In genomic region chr10:111087968-111088505, GRCh38 we compare ENCODE assay signal across 21 cellular contexts. TPM values are rescaled to one million over a fixed set of nuclear protein-coding genes. Genes with fewer than 3 reads are reported as not detected.
DNase-seq lines count a peak whose midpoint lies in the region; ATAC-seq and TF ChIP-seq lines count a peak whose summit lies in the region.
"Had no signal": no experiment of that assay in that cellular context is flagged by ENCODE, and none has a peak within 500 bp of the region (broad histone marks: within the 10 kb centered on the region; RNA-seq: fewer than 3 reads in every experiment).

No MANE protein-coding gene starts in this region.

- no peak overlapping the region for H3K9ac ChIP-seq in endodermal cell (ENCODE audit: extremely low read depth, low read length, poor library complexity, severe bottlenecking)
- H3K9ac ChIP-seq: GM23248 had no signal

- H3K36me3 Mint-ChIP-seq in endodermal cell (ENCODE audit: low read depth) (no peaks in the 10 kb centered on the region), osteocyte (ENCODE audit: unreplicated experiment) (no peaks in the 10 kb centered on the region)
- H3K36me3 Mint-ChIP-seq: CD4-positive, alpha-beta memory T cell had no signal

- H3K4me3 Mint-ChIP-seq in endodermal cell (no peak overlapping the region), osteocyte (ENCODE audit: unreplicated experiment) (no peak overlapping the region)
- H3K4me3 Mint-ChIP-seq: CD4-positive, alpha-beta memory T cell had no signal

- no peaks in the 10 kb centered on the region for H3K9me3 ChIP-seq in endodermal cell (ENCODE audit: control insufficient read depth, low read length)
- H3K9me3 ChIP-seq in vagina: no peaks in the 10 kb centered on the region

- H3K27me3 ChIP-seq in endodermal cell (ENCODE audit: control insufficient read depth, insufficient read depth, low read length, poor library complexity, severe bottlenecking) (no peaks in the 10 kb centered on the region), vagina (no peaks in the 10 kb centered on the region)

- H3K4me1 ChIP-seq in endodermal cell (ENCODE audit: control insufficient read depth, insufficient read depth, low read length): no peaks in the 10 kb centered on the region
- H3K4me1 ChIP-seq in vagina: no peaks in the 10 kb centered on the region

- ATAC-seq in HG02870 (IDR thresholded peaks at IDR 0.05; ENCODE audit: unreplicated experiment): no peak

- H3K27ac ChIP-seq in coronary artery (no peak overlapping the region), endodermal cell (ENCODE audit: low read depth, low read length) (no peak overlapping the region), vagina (no peak overlapping the region)
- H3K27ac ChIP-seq: GM23248 had no signal

- H3K4me3 ChIP-seq in coronary artery: no peak overlapping the region
- H3K4me3 ChIP-seq in endodermal cell (ENCODE audit: low read length): no peak overlapping the region
- no peak overlapping the region for H3K4me3 ChIP-seq in vagina
- H3K4me3 ChIP-seq: GM23248 had no signal

- H3K4me1 Mint-ChIP-seq in endodermal cell (no peaks in the 10 kb centered on the region), osteocyte (ENCODE audit: unreplicated experiment) (no peaks in the 10 kb centered on the region)
- H3K4me1 Mint-ChIP-seq: CD4-positive, alpha-beta memory T cell had no signal

- intact Hi-C loops in vagina (cut with DNase I): no loop called here

- H3K9me3 Mint-ChIP-seq in endodermal cell (no peaks in the 10 kb centered on the region), osteocyte (ENCODE audit: unreplicated experiment) (no peaks in the 10 kb centered on the region)
- H3K9me3 Mint-ChIP-seq: CD4-positive, alpha-beta memory T cell had no signal

- TF ChIP-seq CTCF in coronary artery (IDR thresholded peaks at IDR 0.05) (no peak), endodermal cell (conservative IDR thresholded peaks at IDR 0.05) (no peak), osteocyte (IDR thresholded peaks at IDR 0.05) (no peak), vagina (IDR thresholded peaks at IDR 0.05) (no peak)

- TF ChIP-seq POLR2A in vagina (IDR thresholded peaks at IDR 0.05): no peak

- 75 to 95% methylated on average over 2 to 4 of the region's 4 CpGs for WGBS in endodermal cell (ENCODE audit: insufficient coverage in 1 of 2, insufficient read length in 1 of 2), 2 experiments

- H3K27ac Mint-ChIP-seq in endodermal cell (no peak overlapping the region), osteocyte (ENCODE audit: unreplicated experiment) (no peak overlapping the region)
- H3K27ac Mint-ChIP-seq: CD4-positive, alpha-beta memory T cell had no signal

- H3K36me3 ChIP-seq in endodermal cell (ENCODE audit: control insufficient read depth, insufficient read depth, low read length) (no peaks in the 10 kb centered on the region), vagina (no peaks in the 10 kb centered on the region)

- peak; percentile 67 for DNase-seq in coronary artery (ENCODE audit: low spot score)
- DNase-seq in endodermal cell: peak; percentile 29
- peak; percentile 64 for DNase-seq in osteocyte (ENCODE audit: extremely low spot score, unreplicated experiment)
- peak; percentile 49 to 54 for DNase-seq in vagina (ENCODE audit: extremely low spot score in 2 of 2)
- no peak for DNase-seq in NCI-H526 treated with DMSO at 0.1 percent for 48 hours (lab: John Stamatoyannopoulos, UW)
- no peak for DNase-seq in activated gamma-delta T cell (lab: John Stamatoyannopoulos, UW)
- DNase-seq: C1 segment of cervical spinal cord; Calu3; CD4-positive, alpha-beta memory T cell; COR-L47; DMS53; DMS79 treated with DMSO at 0.1 percent for 48 hours; GF-D8; GM23248; H7; HCEC 1CT had no signal

- H3K27me3 Mint-ChIP-seq in endodermal cell (ENCODE audit: insufficient read depth) (peaks cover 18% of the 10 kb centered on the region), osteocyte (ENCODE audit: unreplicated experiment) (peaks cover 34% of the 10 kb centered on the region)

RNA-seq across cellular contexts. Expression of gene ADRA2A, which starts 11.2 kb away (rescaled TPM):
- under 1 TPM in 1 of 2 donors, not detected in 1; 0.13 TPM for total RNA-seq in endodermal cell
- 0.53 TPM for polyA plus RNA-seq in endodermal cell (2013, experiment 1 of 2)
- polyA plus RNA-seq in endodermal cell (2013, experiment 2 of 2): 0.87 TPM
- total RNA-seq in osteocyte: not detected in 2 replicates
- 14.2 TPM for total RNA-seq in vagina
- total RNA-seq: A172; A673; CD4-positive, alpha-beta memory T cell; Daoy; G401 had no signal
- polyA plus RNA-seq: CD4-positive, alpha-beta memory T cell had no signal

Comparison
In these comparisons a context has a peak if more than half of its experiments do, and no peak if none do; other contexts are left out.
1. DNase-seq: peak in coronary artery (single experiment), endodermal cell (single experiment), osteocyte (single experiment) and vagina (2 of 2); none in NCI-H526 treated with DMSO at 0.1 percent for 48 hours (single experiment) and activated gamma-delta T cell (single experiment).
2. RNA of gene ADRA2A, which starts 11.2 kb away (total RNA-seq): 14.2 TPM in vagina (single experiment); 0.13 TPM in endodermal cell and not detected in osteocyte; every median in the first group is over 10 times any median in the second.